8 cellular contexts compared by ENCODE assay signal in genomic region chr6:37696220-37696840, GRCh38. TPM values are rescaled to one million over a fixed set of nuclear protein-coding genes. Genes with fewer than 3 reads are reported as not detected.
DNase-seq lines count a peak whose midpoint lies in the region; ATAC-seq and TF ChIP-seq lines count a peak whose summit lies in the region.

No MANE protein-coding gene starts in this region.

- H3K27ac Mint-ChIP-seq in Calu3 (ENCODE audit: unreplicated experiment) = no peak overlapping the region

- TF ChIP-seq POLR2A in NB4 (IDR thresholded peaks at IDR 0.05; ENCODE audit: extremely low read depth, insufficient read length) (no peak), sigmoid colon (IDR thresholded peaks at IDR 0.05) (no peak)

- no peak for TF ChIP-seq EP300 in sigmoid colon (IDR thresholded peaks at IDR 0.05)

- H3K4me1 ChIP-seq in left ventricle myocardium inferior = peaks cover 40% of the 10 kb centered on the region
- peaks cover 0 to 40% (median 28%) of the 10 kb centered on the region in 4 donors for H3K4me1 ChIP-seq in sigmoid colon

- peak overlapping the region; percentile 81 for H3K4me3 Mint-ChIP-seq in Calu3 (ENCODE audit: low read depth, unreplicated experiment)

- H3K27me3 ChIP-seq in left ventricle myocardium inferior (ENCODE audit: low read depth) (peaks cover 63% of the 10 kb centered on the region), sigmoid colon (peaks cover 2 to 20% (median 16%) of the 10 kb centered on the region in 3 donors)

- H3K36me3 ChIP-seq in left ventricle myocardium inferior (no peaks in the 10 kb centered on the region), sigmoid colon (no peaks in the 10 kb centered on the region)

- CTCF ChIA-PET in Calu3 (lab: Charles Lee) = no interaction called here

- TF ChIP-seq CTCF in Calu3 (IDR thresholded peaks at IDR 0.05; ENCODE audit: unreplicated experiment) (no peak), NB4 (IDR thresholded peaks at IDR 0.05; ENCODE audit: low read depth, low read length) (no peak), left ventricle myocardium inferior (IDR thresholded peaks at IDR 0.05; ENCODE audit: borderline replicate concordance) (no peak), sigmoid colon (IDR thresholded peaks at IDR 0.05) (no peak)

- peaks cover 74% of the 10 kb centered on the region for H3K27me3 Mint-ChIP-seq in Calu3 (ENCODE audit: unreplicated experiment)

- H3K9me3 ChIP-seq in left ventricle myocardium inferior (replicated peaks) (no peaks in the 10 kb centered on the region), sigmoid colon (no peaks in the 10 kb centered on the region)

- no peak for ATAC-seq in HG02763 (IDR thresholded peaks at IDR 0.05; ENCODE audit: unreplicated experiment)

- no TSS peak for BruUV-seq in Calu3 (replicated peaks; lab: Mats Ljungman, UMichigan)

- intact Hi-C loops in Calu3 (cut with micrococcal nuclease; ENCODE audit: unreplicated experiment) = loop anchor here (10.0 kb wide), 2 partner anchors 318 to 798 kb away; no protein-coding TSS in a partner anchor
- intact Hi-C loops in left ventricle myocardium inferior (cut with micrococcal nuclease) = no loop called here
- intact Hi-C loops in sigmoid colon (cut with DNase I) = loop anchor here (10.0 kb wide), 1 partner anchor 312 kb away; no protein-coding TSS in a partner anchor

- DNase-seq in Calu3 (no peak), NB4 (ENCODE audit: low read depth) (peak; percentile 35), left ventricle myocardium inferior (no peak), sigmoid colon (no peak), amniotic stem cell (lab: John Stamatoyannopoulos, UW) (no peak), RPMI8226 (no peak)
- DNase-seq in activated effector memory CD4-positive, alpha-beta T cell treated with anti-CD3 and anti-CD28 coated beads, Interleukin-2, amount 50 U/mL, for 16 hours = peak; percentile 75

- no peak overlapping the region for H3K4me3 ChIP-seq in NB4 (ENCODE audit: low read depth, low read length)
- H3K4me3 ChIP-seq in left ventricle myocardium inferior = peak overlapping the region; percentile 83
- peak overlapping the region; percentile 51 to 73 (median 60) for H3K4me3 ChIP-seq in sigmoid colon

- H3K4me1 Mint-ChIP-seq in Calu3 (ENCODE audit: low read depth, unreplicated experiment) = peaks cover 25% of the 10 kb centered on the region

- H3K9me3 Mint-ChIP-seq in Calu3 (ENCODE audit: low read depth, unreplicated experiment) = no peaks in the 10 kb centered on the region

- H3K27ac ChIP-seq in left ventricle myocardium inferior (replicated peaks) (peak overlapping the region; percentile 69), sigmoid colon (peak overlapping the region in 3 of 4 donors; percentile 70 to 86 (median 72))

- H3K36me3 Mint-ChIP-seq in Calu3 (ENCODE audit: insufficient read depth, unreplicated experiment) = peaks cover 39% of the 10 kb centered on the region

- 1% methylated on average over 54 of the region's 54 CpGs for WGBS in sigmoid colon, 2 donors

RNA-seq across cellular contexts. Expression of gene MDGA1, which starts 1.4 kb away (rescaled TPM):
- 7.0 and 7.2 TPM in 2 replicates for total RNA-seq in Calu3 (2022)
- 3.3 TPM for total RNA-seq in left ventricle myocardium inferior
- 10 to 100 TPM in 1 of 4 donors, 1 to 10 TPM in 3; 1.1 to 11.1 (median 4.3) TPM for total RNA-seq in sigmoid colon
- polyA plus RNA-seq in sigmoid colon = 1 to 10 TPM in 1 of 3 donors, under 1 TPM in 2; under 0.01 to 2.7 (median 0.92) TPM

Comparison
In these comparisons a context has a peak if more than half of its experiments do, and no peak if none do; other contexts are left out.
1. DNase-seq: peak in NB4 (single experiment) and activated effector memory CD4-positive, alpha-beta T cell treated with anti-CD3 and anti-CD28 coated beads, Interleukin-2, amount 50 U/mL, for 16 hours (single experiment); none in Calu3 (single experiment), left ventricle myocardium inferior (single experiment), sigmoid colon (single experiment), amniotic stem cell (single experiment) and RPMI8226 (single experiment).